In genomic region chr17:46579083-46580075, GRCh38 we compare ENCODE assay signal across 7 cellular contexts. TPM values are rescaled to one million over a fixed set of nuclear protein-coding genes. Genes with fewer than 3 reads are reported as not detected.
DNase-seq lines count a peak whose midpoint lies in the region; ATAC-seq and TF ChIP-seq lines count a peak whose summit lies in the region.
"Not testable (repeated sequence)": the region's sequence is repeated elsewhere in the genome, so short reads cannot be mapped to it uniquely, and the experiment has no call there.

ARL17A (minus strand) TSS chr17:46579691; CDS start chr17:46576322, 3,369 bp downstream.

- H3K27ac ChIP-seq in Peyer's patch = peak within 1 kb of the TSS in 3 of 4 donors; percentile 40 to 57 (median 52)

- peak in 2 of 3 donors; percentile 79 to 94 for DNase-seq in Peyer's patch
- DNase-seq in activated T-cell treated with anti-CD3 and anti-CD28 coated beads for 1 hour (ENCODE audit: low read depth) = peak; percentile 56
- DNase-seq in stimulated activated CD4-positive, alpha-beta T cell treated with anti-CD3 and anti-CD28 coated beads, Interleukin-2, amount 100 ng/mL, for 24 hours = peak; percentile 71 to 75

- not testable (repeated sequence) for H3K27ac Mint-ChIP-seq in dendritic cell treated with granulocyte-macrophage colony-stimulating factor and Interleukin-4, amounts not matched to agents 40 ng/mL and 50 ng/mL, for 4 days

- H3K9me3 Mint-ChIP-seq in dendritic cell treated with granulocyte-macrophage colony-stimulating factor and Interleukin-4, amounts not matched to agents 40 ng/mL and 50 ng/mL, for 4 days = not testable (repeated sequence)

- intact Hi-C loops in dendritic cell treated with granulocyte-macrophage colony-stimulating factor and Interleukin-4, amounts not matched to agents 40 ng/mL and 50 ng/mL, for 4 days (cut with micrococcal nuclease) = not testable (repeated sequence)

- ATAC-seq in GM19324 (IDR thresholded peaks at IDR 0.05; ENCODE audit: low FRiP score, unreplicated experiment) = peak; percentile 98
- peak; percentile 83 for ATAC-seq in HG02943 (IDR thresholded peaks at IDR 0.05; ENCODE audit: low read depth, unreplicated experiment)

- TF ChIP-seq CTCF in Peyer's patch (IDR thresholded peaks at IDR 0.05) = not testable (repeated sequence)

- H3K9me3 ChIP-seq in Peyer's patch; mononuclear cell (ENCODE audit: low read depth, low read length): not testable (repeated sequence)

- H3K27me3 Mint-ChIP-seq in dendritic cell treated with granulocyte-macrophage colony-stimulating factor and Interleukin-4, amounts not matched to agents 40 ng/mL and 50 ng/mL, for 4 days = not testable (repeated sequence)

- not testable (repeated sequence) for H3K4me1 Mint-ChIP-seq in dendritic cell treated with granulocyte-macrophage colony-stimulating factor and Interleukin-4, amounts not matched to agents 40 ng/mL and 50 ng/mL, for 4 days (ENCODE audit: low read depth)

- not testable (repeated sequence) for TF ChIP-seq POLR2A in Peyer's patch (IDR thresholded peaks at IDR 0.05)

- peak within 1 kb of the TSS in 3 of 4 donors; percentile 22 to 36 (median 30) for H3K4me3 ChIP-seq in Peyer's patch
- H3K4me3 ChIP-seq in mononuclear cell (ENCODE audit: low read length) = not testable (repeated sequence)

- H3K4me3 Mint-ChIP-seq in dendritic cell treated with granulocyte-macrophage colony-stimulating factor and Interleukin-4, amounts not matched to agents 40 ng/mL and 50 ng/mL, for 4 days = peak within 1 kb of the TSS; percentile 39

- H3K27me3 ChIP-seq in Peyer's patch; mononuclear cell (ENCODE audit: insufficient read depth, low read length): not testable (repeated sequence)

- H3K36me3 Mint-ChIP-seq in dendritic cell treated with granulocyte-macrophage colony-stimulating factor and Interleukin-4, amounts not matched to agents 40 ng/mL and 50 ng/mL, for 4 days (ENCODE audit: low read depth) = not testable (repeated sequence)

- not testable (repeated sequence) for H3K36me3 ChIP-seq in Peyer's patch

- H3K4me1 ChIP-seq in Peyer's patch; mononuclear cell (ENCODE audit: insufficient read depth, low read length): not testable (repeated sequence)

RNA-seq across cellular contexts. Expression of gene ARL17A, which starts in this region (rescaled TPM):
- 10 to 100 TPM in 3 of 4 donors, 1 to 10 TPM in 1; 8.2 to 15.0 (median 11.5) TPM for total RNA-seq in Peyer's patch
- 14.8 TPM for total RNA-seq in mononuclear cell
